ENCODE assay signal across 24 cellular contexts in the genomic region with DNA sequence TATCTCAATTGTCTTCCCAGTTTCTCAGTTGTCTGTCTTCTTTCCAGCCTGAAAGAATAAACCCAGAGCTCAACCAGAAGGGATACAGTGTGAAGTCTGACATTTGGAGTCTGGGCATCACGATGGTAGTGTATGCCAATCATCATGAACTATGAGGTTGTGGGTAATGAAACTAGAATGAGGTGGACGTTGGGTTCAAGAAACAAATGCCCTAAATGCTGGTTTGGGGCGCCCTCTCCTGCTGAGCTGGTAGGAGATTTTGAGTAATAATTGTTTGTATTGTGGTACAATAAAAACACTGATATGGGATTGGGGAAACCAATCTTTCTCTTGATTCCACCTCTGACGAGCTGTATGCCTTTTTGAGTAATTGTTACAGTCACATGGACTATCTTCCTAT.
DNase-seq lines count a peak whose midpoint lies in the region; ATAC-seq and TF ChIP-seq lines count a peak whose summit lies in the region.
"Had no signal": no experiment of that assay in that cellular context is flagged by ENCODE, and none has a peak within 500 bp of the region (broad histone marks: within the 10 kb centered on the region; RNA-seq: fewer than 3 reads in every experiment).

No MANE protein-coding gene starts in this region.

- H4K5ac ChIP-seq in IMR-90 (ENCODE audit: low read depth, low read length) = no peak overlapping the region

- H3K79me1 ChIP-seq in IMR-90 (ENCODE audit: low read depth in 1 of 2, low read length in 2 of 2) = no peaks in the 10 kb centered on the region

- peak; percentile 14 for DNase-seq in DMS53 (lab: John Stamatoyannopoulos, UW)
- DNase-seq in DMS53 treated with DMSO at 0.1 percent for 48 hours (lab: John Stamatoyannopoulos, UW; ENCODE audit: unreplicated experiment) = no peak
- no peak for DNase-seq in IMR-90
- no peak for DNase-seq in SK-N-SH
- no peak for DNase-seq in kidney epithelial cell (ENCODE audit: low read depth)
- DNase-seq in esophagus muscularis mucosa (ENCODE audit: extremely low spot score) = no peak
- no peak for DNase-seq in HuH-7.5 (ENCODE audit: low spot score)
- DNase-seq: 8988T; activated CD4-positive, alpha-beta T cell treated with anti-CD3 and anti-CD28 coated beads for 4 hours; activated CD8-positive, alpha-beta memory T cell treated with anti-CD3 and anti-CD28 coated beads, Interleukin-2, amount 50 U/mL, for 48 hours; activated naive CD4-positive, alpha-beta T cell; aorta; CD8-positive, alpha-beta T cell; erythroblast; GDM1; H7; heart right ventricle; mesenchymal stem cell; NCI-H1930; NCI-H774; Right ventricle myocardium superior; T-helper 9 cell had no signal

- no peak overlapping the region for H3K4ac ChIP-seq in IMR-90 (ENCODE audit: low read depth, low read length)

- H2BK120ac ChIP-seq in IMR-90 (ENCODE audit: low read depth, low read length) = no peak overlapping the region

- 60% methylated on average over 1 of the region's 4 CpGs; no CpG with 5 or more reads in 1 of the 2 experiments for WGBS in IMR-90 (ENCODE audit: extremely low coverage in 2 of 2, insufficient read length in 1 of 2), 2 experiments
- 79% methylated on average over 4 of the region's 4 CpGs for WGBS in SK-N-SH (ENCODE audit: low lambda C conversion rate)
- WGBS in esophagus muscularis mucosa = 81% methylated on average over 4 of the region's 4 CpGs

- POLR2A ChIA-PET in IMR-90 (lab: Charles Lee; ENCODE audit: unreplicated experiment) (no interaction called here), SK-N-SH (lab: Yijun Ruan, JAX) (no interaction called here)

- no peak overlapping the region for H3K4me3 ChIP-seq in IMR-90 (ENCODE audit: insufficient read depth, low read depth, low read length)
- no peak overlapping the region for H3K4me3 ChIP-seq in SK-N-SH (ENCODE audit: low read depth in 2 of 2, low read length in 1 of 2)
- no peak overlapping the region for H3K4me3 ChIP-seq in kidney epithelial cell (ENCODE audit: low read depth, low read length)
- H3K4me3 ChIP-seq in esophagus muscularis mucosa = no peak overlapping the region
- H3K4me3 ChIP-seq: heart right ventricle had no signal

- 0 out of 2 replicates have a peak, but pooled peaks cover 1% of the 10 kb centered on the region for H3K36me3 ChIP-seq in IMR-90 (ENCODE audit: control insufficient read depth, insufficient read depth, low read length)
- peaks cover 0 to 25% of the 10 kb centered on the region in 2 experiments for H3K36me3 ChIP-seq in SK-N-SH (replicated peaks in 1 of 2; ENCODE audit: control insufficient read depth in 1 of 2, insufficient read depth in 2 of 2, low read length in 1 of 2)
- no peaks in the 10 kb centered on the region for H3K36me3 ChIP-seq in kidney epithelial cell (ENCODE audit: control insufficient read depth, insufficient read depth, low read length)
- H3K36me3 ChIP-seq in esophagus muscularis mucosa = peaks cover 0 to 22% (median 5%) of the 10 kb centered on the region in 4 donors

- H3K18ac ChIP-seq in IMR-90 (ENCODE audit: low read depth, low read length) = no peak overlapping the region

- in situ Hi-C loops in IMR-90 (cut with MboI; ENCODE audit: low sequenced_read_pairs) = loop anchor here (5.0 to 10.0 kb wide), 2 partner anchors 198 to 1030 kb away; partner anchors contain the start of gene ABCA5

- no peaks in the 10 kb centered on the region for H3F3A ChIP-seq in SK-N-SH (replicated peaks; ENCODE audit: insufficient read depth)

- no peaks in the 10 kb centered on the region for H4K20me1 ChIP-seq in IMR-90 (ENCODE audit: insufficient read depth, low read length)
- no peaks in the 10 kb centered on the region for H4K20me1 ChIP-seq in SK-N-SH (ENCODE audit: insufficient read depth)

- H3K9me2 ChIP-seq in SK-N-SH = no peaks in the 10 kb centered on the region

- TF ChIP-seq EP300 in SK-N-SH (IDR thresholded peaks at IDR 0.05; ENCODE audit: borderline replicate concordance in 1 of 2, low read depth in 1 of 2, low read length in 1 of 2) (no peak), esophagus muscularis mucosa (IDR thresholded peaks at IDR 0.05) (no peak)

- no peak overlapping the region; the same call in 2 of the 3 replicates for H2BK15ac ChIP-seq in IMR-90 (ENCODE audit: low read depth, low read length)

- H2AFZ ChIP-seq in IMR-90 (replicated peaks; ENCODE audit: low read length, poor library complexity) (no peak overlapping the region), SK-N-SH (ENCODE audit: low read depth) (no peak overlapping the region)

- intact Hi-C loops in IMR-90 (cut with micrococcal nuclease) = loop anchor here (5.0 to 10.0 kb wide), 5 partner anchors 42 to 1030 kb away; no protein-coding TSS in a partner anchor
- intact Hi-C loops in esophagus muscularis mucosa (cut with DNase I) = loop anchor here (5.0 to 10.0 kb wide), 5 partner anchors 110 to 1100 kb away; partner anchors contain the start of gene MAP2K6

- H3K4me1 ChIP-seq in IMR-90 (ENCODE audit: control insufficient read depth, insufficient read depth, low read length) = no peaks in the 10 kb centered on the region
- no peaks in the 10 kb centered on the region; a peak in 1 of 4 replicates for H3K4me1 ChIP-seq in SK-N-SH (ENCODE audit: control insufficient read depth in 1 of 2, insufficient read depth in 2 of 2, low read depth in 1 of 2, low read length in 1 of 2)
- peaks cover 0 to 18% (median 13%) of the 10 kb centered on the region in 4 donors for H3K4me1 ChIP-seq in esophagus muscularis mucosa

- no peak overlapping the region for H4K8ac ChIP-seq in IMR-90 (ENCODE audit: low read depth in 2 of 2, low read length in 2 of 2)

- H3K14ac ChIP-seq in IMR-90 (replicated peaks; ENCODE audit: low read depth, low read length) = no peak overlapping the region

- H3K27me3 ChIP-seq in IMR-90 (ENCODE audit: control insufficient read depth, insufficient read depth, low read length) (no peaks in the 10 kb centered on the region), SK-N-SH (ENCODE audit: insufficient read depth) (no peaks in the 10 kb centered on the region), kidney epithelial cell (ENCODE audit: control insufficient read depth, insufficient read depth, low read length) (no peaks in the 10 kb centered on the region), esophagus muscularis mucosa (no peaks in the 10 kb centered on the region)
- H3K27me3 ChIP-seq: heart right ventricle had no signal

- no peak for ATAC-seq in IMR-90 (ENCODE audit: low read depth)
- ATAC-seq in GM18867 (IDR thresholded peaks at IDR 0.05; ENCODE audit: unreplicated experiment) = no peak
- ATAC-seq: CD8-positive, alpha-beta T cell; natural killer cell treated with Interleukin-12 subunit alpha and Interleukin-12 subunit beta and Interleukin-15 and Interleukin-18, amount 100 ng/mL, for 72 hours had no signal

- CTCF ChIA-PET in IMR-90 (lab: Yijun Ruan, JAX) = interaction anchor here (0.7 to 3.2 kb wide), 8 partner anchors 10 to 618 kb away, joined by 3 to 15 read pairs (median 3); no protein-coding TSS in a partner anchor
- CTCF ChIA-PET in SK-N-SH (lab: Yijun Ruan, JAX) = interaction anchor here (0.6 to 8.6 kb wide), 39 partner anchors 8 to 1105 kb away, joined by 3 to 91 read pairs (median 8); partner anchors contain the start of gene MAP2K6

- dilution Hi-C loops in IMR-90 (cut with HindIII; ENCODE audit: low sequenced_read_pairs, unreplicated experiment) = no loop called here

- BruUV-seq in IMR-90 (replicated peaks; lab: Mats Ljungman, UMichigan) = no TSS peak

- H3K27ac ChIP-seq in IMR-90 (ENCODE audit: insufficient read depth, low read length) = no peak overlapping the region
- H3K27ac ChIP-seq in SK-N-SH (ENCODE audit: low read depth in 2 of 2, low read length in 1 of 2) = no peak overlapping the region
- no peak overlapping the region for H3K27ac ChIP-seq in esophagus muscularis mucosa (replicated peaks in 1 of 4)
- H3K27ac ChIP-seq: heart right ventricle had no signal

- H3K4me2 ChIP-seq in IMR-90 (ENCODE audit: low read depth, low read length) = no peak overlapping the region
- H3K4me2 ChIP-seq in SK-N-SH = no peak overlapping the region

- no peaks in the 10 kb centered on the region for H3K79me2 ChIP-seq in SK-N-SH (ENCODE audit: insufficient read depth)

- no peak overlapping the region for H4K91ac ChIP-seq in IMR-90 (ENCODE audit: insufficient read depth, low read depth, low read length)

- TF ChIP-seq CTCF in IMR-90 (conservative IDR thresholded peaks at IDR 0.05; ENCODE audit: low read depth, low read length) (0 out of 2 replicates have a peak, but pooled peaks have one; percentile 19), SK-N-SH (IDR thresholded peaks at IDR 0.05) (peak; percentile 32), kidney epithelial cell (IDR thresholded peaks at IDR 0.05; ENCODE audit: insufficient read depth, low read length, poor library complexity, severe bottlenecking) (peak; percentile 21), esophagus muscularis mucosa (IDR thresholded peaks at IDR 0.05) (no peak)

- H3K23ac ChIP-seq in IMR-90 (ENCODE audit: low read depth, low read length) = no peak overlapping the region

- H2AK9ac ChIP-seq in IMR-90 (replicated peaks; ENCODE audit: low read depth, low read length, poor library complexity) = no peak overlapping the region

- no peak overlapping the region; the same call in 1 of the 2 replicates for H2AK5ac ChIP-seq in IMR-90 (ENCODE audit: low read depth, low read length)

- no peaks in the 10 kb centered on the region for H3K9me1 ChIP-seq in IMR-90 (ENCODE audit: insufficient read depth, low read length)

- no peak overlapping the region for H2BK20ac ChIP-seq in IMR-90 (ENCODE audit: low read depth, low read length)

- H3K9ac ChIP-seq in IMR-90 (ENCODE audit: low read depth, low read length) (no peak overlapping the region), SK-N-SH (no peak overlapping the region)

- TF ChIP-seq POLR2A in IMR-90 (IDR thresholded peaks at IDR 0.05; ENCODE audit: low read depth, low read length) (no peak), esophagus muscularis mucosa (IDR thresholded peaks at IDR 0.05; ENCODE audit: low read depth) (no peak)

- H3K9me3 ChIP-seq in IMR-90 (ENCODE audit: control insufficient read depth, insufficient read depth, low read length) = no peaks in the 10 kb centered on the region
- no peaks in the 10 kb centered on the region for H3K9me3 ChIP-seq in SK-N-SH
- no peaks in the 10 kb centered on the region for H3K9me3 ChIP-seq in esophagus muscularis mucosa
- H3K9me3 ChIP-seq: heart right ventricle had no signal

- H3K56ac ChIP-seq in IMR-90 (ENCODE audit: extremely low read depth, insufficient read depth, low read length) = no peak overlapping the region

- TF ChIP-seq RAD21 in IMR-90 (IDR thresholded peaks at IDR 0.05; ENCODE audit: low read length) (peak; percentile 32), SK-N-SH (IDR thresholded peaks at IDR 0.05; ENCODE audit: low read length) (peak; percentile 60)

- H2BK5ac ChIP-seq in IMR-90 (ENCODE audit: low read depth, low read length, poor library complexity, severe bottlenecking) = no peak overlapping the region

TF ChIP-seq in IMR-90, 13 proteins besides CTCF, POLR2A, EP300 and RAD21 (continues in another document):
- no peak for TF ChIP-seq CEBPB (IDR thresholded peaks at IDR 0.05; ENCODE audit: low read depth, low read length)
- no peak for TF ChIP-seq MXI1 (IDR thresholded peaks at IDR 0.05; ENCODE audit: borderline replicate concordance, low read depth, low read length)

TF ChIP-seq in SK-N-SH, 30 proteins besides CTCF, POLR2A, EP300 and RAD21 (continues in another document):
- TF ChIP-seq TCF12 (IDR thresholded peaks at IDR 0.05) (no peak), EZH2phosphoT487 (IDR thresholded peaks at IDR 0.05; ENCODE audit: borderline replicate concordance, low read depth) (no peak), ELF1 (IDR thresholded peaks at IDR 0.05) (no peak), FOSL2 (IDR thresholded peaks at IDR 0.05; ENCODE audit: borderline replicate concordance, low read depth) (no peak)

Comparison
In these comparisons a context has a peak if more than half of its experiments do, and no peak if none do; other contexts are left out.
1. CTCF ChIP-seq: peak in IMR-90 (single experiment), SK-N-SH (single experiment) and kidney epithelial cell (single experiment); none in esophagus muscularis mucosa (0 of 3).